Comparison of ENCODE assay signal across 22 cellular contexts in the genomic region with DNA sequence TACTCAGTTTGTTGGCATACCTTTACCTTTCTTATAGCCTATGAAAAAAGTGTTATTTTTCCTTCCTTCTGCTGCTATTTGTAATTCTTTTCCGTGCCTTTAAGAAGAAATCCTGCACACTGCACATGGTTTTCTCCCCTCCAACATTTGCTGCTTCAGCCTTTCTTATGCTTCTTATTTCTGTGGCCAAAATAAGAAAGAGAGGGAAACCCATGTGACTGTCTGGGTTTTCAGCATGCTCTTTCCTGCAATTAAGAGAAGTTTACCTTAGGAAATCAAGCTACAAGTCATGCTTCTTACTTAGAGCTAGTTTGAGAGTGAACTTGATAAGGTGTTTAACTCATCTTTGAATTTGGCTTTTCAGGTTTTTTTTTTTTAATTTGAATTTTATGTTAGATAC. TPM values are rescaled to one million over a fixed set of nuclear protein-coding genes. Genes with fewer than 3 reads are reported as not detected.
"Had no signal": no experiment of that assay in that cellular context is flagged by ENCODE, and none has a peak within 500 bp of the region (broad histone marks: within the 10 kb centered on the region; RNA-seq: fewer than 3 reads in every experiment).

No MANE protein-coding gene starts in this region.

- H3K4me1 Mint-ChIP-seq: activated CD4-positive, alpha-beta T cell treated with anti-CD3 and anti-CD28 coated beads, Interleukin-2, amount 10 ng/mL, durations not matched to agents 7 days and 5 days; activated naive CD8-positive, alpha-beta T cell treated with anti-CD3 and anti-CD28 coated beads, Interleukin-2, amount 50 U/mL, for 24 hours; naive thymus-derived CD8-positive, alpha-beta T cell had no signal

- ATAC-seq: activated naive CD8-positive, alpha-beta T cell treated with anti-CD3 and anti-CD28 coated beads, Interleukin-2, amount 50 U/mL, for 24 hours; gastrocnemius medialis; heart right ventricle; left colon; naive thymus-derived CD8-positive, alpha-beta T cell; right cardiac atrium had no signal

- H3K4me2 ChIP-seq: smooth muscle cell had no signal

- H3K9me3 Mint-ChIP-seq: activated CD4-positive, alpha-beta T cell treated with anti-CD3 and anti-CD28 coated beads, Interleukin-2, amount 10 ng/mL, durations not matched to agents 7 days and 5 days; activated naive CD8-positive, alpha-beta T cell treated with anti-CD3 and anti-CD28 coated beads, Interleukin-2, amount 50 U/mL, for 24 hours; endodermal cell; naive thymus-derived CD8-positive, alpha-beta T cell; stimulated activated naive CD8-positive, alpha-beta T cell treated with anti-CD3 and anti-CD28 coated beads, Interleukin-15, Interleukin-2, amounts not matched to agents 100 ng/mL and 50 ng/mL, for 24 hours; type B pancreatic cell had no signal

- H3K27ac ChIP-seq: breast epithelium, gastrocnemius medialis, heart right ventricle, neutrophil, suprapubic skin had no signal

- H3K4me3 ChIP-seq: breast epithelium, gastrocnemius medialis, heart right ventricle, lung, smooth muscle cell, suprapubic skin had no signal

- H3K4me1 ChIP-seq: breast epithelium had no signal

- H3K9me3 ChIP-seq: breast epithelium, gastrocnemius medialis, heart right ventricle, neutrophil, suprapubic skin had no signal

- H3K36me3 Mint-ChIP-seq: naive thymus-derived CD8-positive, alpha-beta T cell; type B pancreatic cell had no signal

- H3K36me3 ChIP-seq: breast epithelium, gastrocnemius medialis, heart right ventricle, neutrophil, suprapubic skin had no signal

- H3K27me3 Mint-ChIP-seq: progenitor cell of endocrine pancreas, type B pancreatic cell had no signal

- DNase-seq: activated CD4-positive, alpha-beta T cell treated with anti-CD3 and anti-CD28 coated beads, Interleukin-2, amount 10 ng/mL, durations not matched to agents 7 days and 5 days; activated naive CD4-positive, alpha-beta T cell treated with Interleukin-2 at 50 U/mL for 16 hours; activated naive CD8-positive, alpha-beta T cell treated with anti-CD3 and anti-CD28 coated beads, Interleukin-2, amount 50 U/mL, for 24 hours; activated T-cell treated with anti-CD3 and anti-CD28 coated beads for 4 hours; aorta; endodermal cell; gastrocnemius medialis; heart right ventricle; left colon; naive thymus-derived CD8-positive, alpha-beta T cell; right cardiac atrium; stimulated activated CD4-positive, alpha-beta T cell treated with anti-CD3 and anti-CD28 coated beads, Interleukin-4, amount 100 ng/mL, for 4 hours; stimulated activated CD8-positive, alpha-beta memory T cell treated with anti-CD3 and anti-CD28 coated beads, Interleukin-4, amount 100 ng/mL, for 48 hours; T-helper 9 cell had no signal

- H3K27me3 ChIP-seq: breast epithelium, gastrocnemius medialis, heart right ventricle, suprapubic skin had no signal

- H3K27ac Mint-ChIP-seq: activated CD4-positive, alpha-beta T cell treated with anti-CD3 and anti-CD28 coated beads, Interleukin-2, amount 10 ng/mL, durations not matched to agents 7 days and 5 days; activated naive CD8-positive, alpha-beta T cell treated with anti-CD3 and anti-CD28 coated beads, Interleukin-2, amount 50 U/mL, for 24 hours; endodermal cell; naive thymus-derived CD8-positive, alpha-beta T cell; progenitor cell of endocrine pancreas; stimulated activated naive CD8-positive, alpha-beta T cell treated with anti-CD3 and anti-CD28 coated beads, Interleukin-15, Interleukin-2, amounts not matched to agents 100 ng/mL and 50 ng/mL, for 24 hours; type B pancreatic cell had no signal

- H3K4me3 Mint-ChIP-seq: activated CD4-positive, alpha-beta T cell treated with anti-CD3 and anti-CD28 coated beads, Interleukin-2, amount 10 ng/mL, durations not matched to agents 7 days and 5 days; activated naive CD8-positive, alpha-beta T cell treated with anti-CD3 and anti-CD28 coated beads, Interleukin-2, amount 50 U/mL, for 24 hours; endodermal cell; naive thymus-derived CD8-positive, alpha-beta T cell; stimulated activated naive CD8-positive, alpha-beta T cell treated with anti-CD3 and anti-CD28 coated beads, Interleukin-15, Interleukin-2, amounts not matched to agents 100 ng/mL and 50 ng/mL, for 24 hours; type B pancreatic cell had no signal

RNA-seq across cellular contexts. Expression of a gene that starts 11.0 kb away (rescaled TPM):
- polyA plus RNA-seq: naive thymus-derived CD8-positive, alpha-beta T cell had no signal
